7 cellular contexts compared by ENCODE assay signal in genomic region chr17:42566873-42567573, GRCh38.
DNase-seq lines count a peak whose midpoint lies in the region; ATAC-seq and TF ChIP-seq lines count a peak whose summit lies in the region.

Gene MLX, plus strand, starts transcription at chr17:42567100. Its CDS starts 25 bp downstream, at chr17:42567125.

- ATAC-seq in HG03432 (IDR thresholded peaks at IDR 0.05; ENCODE audit: unreplicated experiment), result peak; percentile 61

- no peaks in the 10 kb centered on the region for H3K27me3 ChIP-seq in layer of hippocampus (ENCODE audit: control insufficient read depth, insufficient read depth, low read length)

- DNase-seq in NCI-H524 (lab: John Stamatoyannopoulos, UW), result peak; percentile 92 to 96
- DNase-seq in activated CD4-positive, alpha-beta T cell treated with anti-CD3 and anti-CD28 coated beads for 4 hours, result peak; percentile 85 to 93
- DNase-seq in choroid plexus epithelial cell (ENCODE audit: low read depth), result peak; percentile 92
- DNase-seq in stimulated activated CD4-positive, alpha-beta T cell treated with anti-CD3 and anti-CD28 coated beads, Interleukin-1b, Interleukin-23, amount 100 ng/mL, for 1 hour (ENCODE audit: low read depth in 2 of 2), result peak; percentile 81 to 83

- TF ChIP-seq CTCF in choroid plexus epithelial cell (conservative IDR thresholded peaks at IDR 0.05; ENCODE audit: low read depth, low read length), result no peak

- H3K4me3 ChIP-seq in choroid plexus epithelial cell (ENCODE audit: low read depth, low read length), result peak within 1 kb of the TSS; percentile 74

- H3K27ac ChIP-seq in layer of hippocampus (ENCODE audit: low read depth, low read length), result peak within 1 kb of the TSS; percentile 96

- TF ChIP-seq POLR2A in GM18526 (IDR thresholded peaks at IDR 0.05; ENCODE audit: extremely low read depth, insufficient read length), result peak; percentile 73

Comparison
In these comparisons a context has a peak if more than half of its experiments do, and no peak if none do; other contexts are left out.
1. Peak in every context shown above with its lines: DNase-seq, ATAC-seq, H3K4me3 ChIP-seq and H3K27ac ChIP-seq.